ENCODE assay signal across 1 cellular context in the genomic region with DNA sequence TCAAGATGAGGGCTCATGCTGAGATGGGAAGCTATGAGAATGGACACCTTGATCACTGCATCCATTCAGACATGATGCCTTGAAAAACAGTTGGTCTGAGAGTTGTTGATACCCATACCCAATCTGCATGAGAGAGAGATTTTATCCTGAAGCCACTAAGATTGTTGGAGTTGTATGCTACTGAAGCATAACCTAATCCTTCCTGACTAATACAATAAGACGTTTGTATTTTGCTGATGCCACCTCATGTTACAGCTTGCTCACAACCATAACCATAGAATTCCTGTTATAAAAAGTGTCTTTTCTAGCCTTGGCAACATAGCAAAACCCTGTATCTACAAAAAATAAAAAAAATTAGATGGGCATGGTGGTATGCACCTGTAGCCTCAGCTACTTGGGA.
TF ChIP-seq lines count a peak whose summit lies in the region.

No MANE protein-coding gene starts in this region.

TF ChIP-seq in SK-N-SH, 30 proteins besides CTCF, POLR2A, EP300 and RAD21 (continued from another document):
- TF ChIP-seq, protein P1, sequence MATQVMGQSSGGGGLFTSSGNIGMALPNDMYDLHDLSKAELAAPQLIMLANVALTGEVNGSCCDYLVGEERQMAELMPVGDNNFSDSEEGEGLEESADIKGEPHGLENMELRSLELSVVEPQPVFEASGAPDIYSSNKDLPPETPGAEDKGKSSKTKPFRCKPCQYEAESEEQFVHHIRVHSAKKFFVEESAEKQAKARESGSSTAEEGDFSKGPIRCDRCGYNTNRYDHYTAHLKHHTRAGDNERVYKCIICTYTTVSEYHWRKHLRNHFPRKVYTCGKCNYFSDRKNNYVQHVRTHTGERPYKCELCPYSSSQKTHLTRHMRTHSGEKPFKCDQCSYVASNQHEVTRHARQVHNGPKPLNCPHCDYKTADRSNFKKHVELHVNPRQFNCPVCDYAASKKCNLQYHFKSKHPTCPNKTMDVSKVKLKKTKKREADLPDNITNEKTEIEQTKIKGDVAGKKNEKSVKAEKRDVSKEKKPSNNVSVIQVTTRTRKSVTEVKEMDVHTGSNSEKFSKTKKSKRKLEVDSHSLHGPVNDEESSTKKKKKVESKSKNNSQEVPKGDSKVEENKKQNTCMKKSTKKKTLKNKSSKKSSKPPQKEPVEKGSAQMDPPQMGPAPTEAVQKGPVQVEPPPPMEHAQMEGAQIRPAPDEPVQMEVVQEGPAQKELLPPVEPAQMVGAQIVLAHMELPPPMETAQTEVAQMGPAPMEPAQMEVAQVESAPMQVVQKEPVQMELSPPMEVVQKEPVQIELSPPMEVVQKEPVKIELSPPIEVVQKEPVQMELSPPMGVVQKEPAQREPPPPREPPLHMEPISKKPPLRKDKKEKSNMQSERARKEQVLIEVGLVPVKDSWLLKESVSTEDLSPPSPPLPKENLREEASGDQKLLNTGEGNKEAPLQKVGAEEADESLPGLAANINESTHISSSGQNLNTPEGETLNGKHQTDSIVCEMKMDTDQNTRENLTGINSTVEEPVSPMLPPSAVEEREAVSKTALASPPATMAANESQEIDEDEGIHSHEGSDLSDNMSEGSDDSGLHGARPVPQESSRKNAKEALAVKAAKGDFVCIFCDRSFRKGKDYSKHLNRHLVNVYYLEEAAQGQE (IDR thresholded peaks at IDR 0.05; ENCODE audit: low read depth, low read length): no peak
- no peak for TF ChIP-seq EZH2phosphoT487 (IDR thresholded peaks at IDR 0.05; ENCODE audit: borderline replicate concordance, low read depth)
- TF ChIP-seq SMC3 (IDR thresholded peaks at IDR 0.05; ENCODE audit: low read depth, low read length): no peak
- TF ChIP-seq NRF1 (IDR thresholded peaks at IDR 0.05; ENCODE audit: low read depth, low read length): no peak
- peak; percentile 56 for TF ChIP-seq NFIC (IDR thresholded peaks at IDR 0.05; ENCODE audit: borderline replicate concordance)
- peak; percentile 81 for TF ChIP-seq FOSL2 (IDR thresholded peaks at IDR 0.05; ENCODE audit: borderline replicate concordance, low read depth)
- TF ChIP-seq, protein P2, sequence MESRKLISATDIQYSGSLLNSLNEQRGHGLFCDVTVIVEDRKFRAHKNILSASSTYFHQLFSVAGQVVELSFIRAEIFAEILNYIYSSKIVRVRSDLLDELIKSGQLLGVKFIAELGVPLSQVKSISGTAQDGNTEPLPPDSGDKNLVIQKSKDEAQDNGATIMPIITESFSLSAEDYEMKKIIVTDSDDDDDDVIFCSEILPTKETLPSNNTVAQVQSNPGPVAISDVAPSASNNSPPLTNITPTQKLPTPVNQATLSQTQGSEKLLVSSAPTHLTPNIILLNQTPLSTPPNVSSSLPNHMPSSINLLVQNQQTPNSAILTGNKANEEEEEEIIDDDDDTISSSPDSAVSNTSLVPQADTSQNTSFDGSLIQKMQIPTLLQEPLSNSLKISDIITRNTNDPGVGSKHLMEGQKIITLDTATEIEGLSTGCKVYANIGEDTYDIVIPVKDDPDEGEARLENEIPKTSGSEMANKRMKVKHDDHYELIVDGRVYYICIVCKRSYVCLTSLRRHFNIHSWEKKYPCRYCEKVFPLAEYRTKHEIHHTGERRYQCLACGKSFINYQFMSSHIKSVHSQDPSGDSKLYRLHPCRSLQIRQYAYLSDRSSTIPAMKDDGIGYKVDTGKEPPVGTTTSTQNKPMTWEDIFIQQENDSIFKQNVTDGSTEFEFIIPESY (IDR thresholded peaks at IDR 0.05; ENCODE audit: borderline replicate concordance, low read depth): no peak
- TF ChIP-seq CHD2 (IDR thresholded peaks at IDR 0.05; ENCODE audit: low read length, partially characterized antibody): no peak
- no peak for TF ChIP-seq POLR2AphosphoS5 (IDR thresholded peaks at IDR 0.05; ENCODE audit: low read depth, low read length)
- TF ChIP-seq YY1 (IDR thresholded peaks at IDR 0.05; ENCODE audit: low read depth): no peak
- peak; percentile 13; the same call in 1 of the 2 replicates for TF ChIP-seq MEF2A (IDR thresholded peaks at IDR 0.05; ENCODE audit: borderline replicate concordance, low read depth)
- TF ChIP-seq, protein P3, sequence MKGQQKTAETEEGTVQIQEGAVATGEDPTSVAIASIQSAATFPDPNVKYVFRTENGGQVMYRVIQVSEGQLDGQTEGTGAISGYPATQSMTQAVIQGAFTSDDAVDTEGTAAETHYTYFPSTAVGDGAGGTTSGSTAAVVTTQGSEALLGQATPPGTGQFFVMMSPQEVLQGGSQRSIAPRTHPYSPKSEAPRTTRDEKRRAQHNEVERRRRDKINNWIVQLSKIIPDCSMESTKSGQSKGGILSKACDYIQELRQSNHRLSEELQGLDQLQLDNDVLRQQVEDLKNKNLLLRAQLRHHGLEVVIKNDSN (IDR thresholded peaks at IDR 0.05; ENCODE audit: borderline replicate concordance, low read depth): no peak
- no peak for TF ChIP-seq MXI1 (IDR thresholded peaks at IDR 0.05; ENCODE audit: low read depth, low read length)
- TF ChIP-seq GABPA (IDR thresholded peaks at IDR 0.05; ENCODE audit: low read depth): no peak
- TF ChIP-seq, protein P4, sequence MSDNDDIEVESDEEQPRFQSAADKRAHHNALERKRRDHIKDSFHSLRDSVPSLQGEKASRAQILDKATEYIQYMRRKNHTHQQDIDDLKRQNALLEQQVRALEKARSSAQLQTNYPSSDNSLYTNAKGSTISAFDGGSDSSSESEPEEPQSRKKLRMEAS (IDR thresholded peaks at IDR 0.05; ENCODE audit: low read depth): no peak
- TF ChIP-seq TEAD4 (IDR thresholded peaks at IDR 0.05; ENCODE audit: borderline replicate concordance, insufficient read depth): peak; percentile 82
- TF ChIP-seq GATA2 (CRISPR knock-in tag; IDR thresholded peaks at IDR 0.05): no peak
- peak; percentile 87 for TF ChIP-seq JUND (IDR thresholded peaks at IDR 0.05)
- TF ChIP-seq TCF12 (IDR thresholded peaks at IDR 0.05): peak; percentile 84
- TF ChIP-seq TAF1 (IDR thresholded peaks at IDR 0.05; ENCODE audit: borderline replicate concordance, low read depth, low read length): no peak
- TF ChIP-seq ELF1 (IDR thresholded peaks at IDR 0.05): no peak
- no peak for TF ChIP-seq RCOR1 (IDR thresholded peaks at IDR 0.05; ENCODE audit: low read length)
- TF ChIP-seq, protein P5, sequence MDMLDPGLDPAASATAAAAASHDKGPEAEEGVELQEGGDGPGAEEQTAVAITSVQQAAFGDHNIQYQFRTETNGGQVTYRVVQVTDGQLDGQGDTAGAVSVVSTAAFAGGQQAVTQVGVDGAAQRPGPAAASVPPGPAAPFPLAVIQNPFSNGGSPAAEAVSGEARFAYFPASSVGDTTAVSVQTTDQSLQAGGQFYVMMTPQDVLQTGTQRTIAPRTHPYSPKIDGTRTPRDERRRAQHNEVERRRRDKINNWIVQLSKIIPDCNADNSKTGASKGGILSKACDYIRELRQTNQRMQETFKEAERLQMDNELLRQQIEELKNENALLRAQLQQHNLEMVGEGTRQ (IDR thresholded peaks at IDR 0.05; ENCODE audit: borderline replicate concordance, low read depth, low read length): no peak
